ENCODE assay signal across 1 cellular context in the genomic region with DNA sequence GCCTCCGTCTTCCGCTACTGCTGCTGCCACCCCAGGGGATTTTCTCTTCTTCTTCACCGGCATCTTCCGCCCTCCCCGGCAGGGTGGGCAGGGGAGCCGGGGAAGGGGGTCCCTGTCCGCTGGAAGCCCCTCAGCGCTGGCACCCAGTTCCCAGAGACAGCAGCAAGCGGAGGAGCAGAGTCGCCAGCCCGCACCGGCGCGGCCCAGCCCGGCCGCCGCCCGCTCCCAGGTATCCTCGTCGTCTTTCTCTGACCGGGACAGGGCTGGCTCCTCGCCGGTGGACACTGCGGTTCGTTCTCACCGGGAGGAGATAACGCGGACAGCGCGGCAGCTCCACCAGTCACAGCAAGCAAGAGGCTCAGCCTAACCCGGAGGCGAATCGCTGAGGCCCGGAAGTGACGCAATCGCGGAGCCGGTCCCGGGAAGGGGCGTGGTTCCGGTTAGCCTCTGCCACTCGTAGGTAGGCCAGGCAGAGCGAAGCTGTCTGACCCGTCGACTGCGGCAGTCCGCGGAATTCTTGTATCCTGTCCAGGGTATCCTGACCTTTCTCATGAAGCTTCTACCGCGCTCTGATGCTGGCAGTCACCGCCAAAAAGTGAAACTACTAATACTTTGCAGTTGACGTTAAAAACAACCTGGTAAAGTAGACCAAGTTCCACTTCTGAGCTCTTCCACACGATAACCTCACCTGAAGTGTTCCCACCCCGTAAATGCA.
TF ChIP-seq lines count a peak whose summit lies in the region.

Gene DCUN1D5, minus strand, starts transcription at position 351 of the 715 bp plus-strand sequence. Its CDS starts 288 bp downstream, at position 63.

TF ChIP-seq in HepG2, 621 proteins besides CTCF, POLR2A, EP300 and RAD21 (continued from another document and continues in another):
- TF ChIP-seq TRIM22 (IDR thresholded peaks at IDR 0.05) = no peak
- no peak for TF ChIP-seq ZNF644 (CRISPR knock-in tag; IDR thresholded peaks at IDR 0.05; ENCODE audit: low read depth)
- TF ChIP-seq TFDP2 (CRISPR knock-in tag; IDR thresholded peaks at IDR 0.05) = peak; percentile 76
- no peak for TF ChIP-seq MAFF (IDR thresholded peaks at IDR 0.05; ENCODE audit: low read depth, low read length)
- TF ChIP-seq, protein P1, sequence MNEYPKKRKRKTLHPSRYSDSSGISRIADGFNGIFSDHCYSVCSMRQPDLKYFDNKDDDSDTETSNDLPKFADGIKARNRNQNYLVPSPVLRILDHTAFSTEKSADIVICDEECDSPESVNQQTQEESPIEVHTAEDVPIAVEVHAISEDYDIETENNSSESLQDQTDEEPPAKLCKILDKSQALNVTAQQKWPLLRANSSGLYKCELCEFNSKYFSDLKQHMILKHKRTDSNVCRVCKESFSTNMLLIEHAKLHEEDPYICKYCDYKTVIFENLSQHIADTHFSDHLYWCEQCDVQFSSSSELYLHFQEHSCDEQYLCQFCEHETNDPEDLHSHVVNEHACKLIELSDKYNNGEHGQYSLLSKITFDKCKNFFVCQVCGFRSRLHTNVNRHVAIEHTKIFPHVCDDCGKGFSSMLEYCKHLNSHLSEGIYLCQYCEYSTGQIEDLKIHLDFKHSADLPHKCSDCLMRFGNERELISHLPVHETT (CRISPR knock-in tag; conservative IDR thresholded peaks at IDR 0.05) = peak; percentile 96
- TF ChIP-seq ZNF574 (CRISPR knock-in tag; IDR thresholded peaks at IDR 0.05) = peak; percentile 93
- peak; percentile 73 for TF ChIP-seq HDAC2 (CRISPR knock-in tag; IDR thresholded peaks at IDR 0.05)
- TF ChIP-seq, protein P2, sequence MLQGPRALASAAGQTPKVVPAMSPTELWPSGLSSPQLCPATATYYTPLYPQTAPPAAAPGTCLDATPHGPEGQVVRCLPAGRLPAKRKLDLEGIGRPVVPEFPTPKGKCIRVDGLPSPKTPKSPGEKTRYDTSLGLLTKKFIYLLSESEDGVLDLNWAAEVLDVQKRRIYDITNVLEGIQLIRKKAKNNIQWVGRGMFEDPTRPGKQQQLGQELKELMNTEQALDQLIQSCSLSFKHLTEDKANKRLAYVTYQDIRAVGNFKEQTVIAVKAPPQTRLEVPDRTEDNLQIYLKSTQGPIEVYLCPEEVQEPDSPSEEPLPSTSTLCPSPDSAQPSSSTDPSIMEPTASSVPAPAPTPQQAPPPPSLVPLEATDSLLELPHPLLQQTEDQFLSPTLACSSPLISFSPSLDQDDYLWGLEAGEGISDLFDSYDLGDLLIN (CRISPR knock-in tag; IDR thresholded peaks at IDR 0.05; ENCODE audit: borderline replicate concordance) = no peak
- TF ChIP-seq ZNF562 (CRISPR knock-in tag; IDR thresholded peaks at IDR 0.05; ENCODE audit: borderline replicate concordance) = no peak
- TF ChIP-seq ZNF331 (CRISPR knock-in tag; IDR thresholded peaks at IDR 0.05) = peak; percentile 73; the same call in 1 of the 2 replicates
- TF ChIP-seq POLR2G (IDR thresholded peaks at IDR 0.05; ENCODE audit: low read depth, low read length) = peak; percentile 92
- no peak for TF ChIP-seq ARNT2 (CRISPR knock-in tag; IDR thresholded peaks at IDR 0.05; ENCODE audit: low read depth)
- no peak for TF ChIP-seq ZNF672 (CRISPR knock-in tag; IDR thresholded peaks at IDR 0.05)
- TF ChIP-seq ZNF44 (CRISPR knock-in tag; IDR thresholded peaks at IDR 0.05) = no peak
- no peak for TF ChIP-seq ZFP36L1 (CRISPR knock-in tag; IDR thresholded peaks at IDR 0.05)
- TF ChIP-seq, protein P3, sequence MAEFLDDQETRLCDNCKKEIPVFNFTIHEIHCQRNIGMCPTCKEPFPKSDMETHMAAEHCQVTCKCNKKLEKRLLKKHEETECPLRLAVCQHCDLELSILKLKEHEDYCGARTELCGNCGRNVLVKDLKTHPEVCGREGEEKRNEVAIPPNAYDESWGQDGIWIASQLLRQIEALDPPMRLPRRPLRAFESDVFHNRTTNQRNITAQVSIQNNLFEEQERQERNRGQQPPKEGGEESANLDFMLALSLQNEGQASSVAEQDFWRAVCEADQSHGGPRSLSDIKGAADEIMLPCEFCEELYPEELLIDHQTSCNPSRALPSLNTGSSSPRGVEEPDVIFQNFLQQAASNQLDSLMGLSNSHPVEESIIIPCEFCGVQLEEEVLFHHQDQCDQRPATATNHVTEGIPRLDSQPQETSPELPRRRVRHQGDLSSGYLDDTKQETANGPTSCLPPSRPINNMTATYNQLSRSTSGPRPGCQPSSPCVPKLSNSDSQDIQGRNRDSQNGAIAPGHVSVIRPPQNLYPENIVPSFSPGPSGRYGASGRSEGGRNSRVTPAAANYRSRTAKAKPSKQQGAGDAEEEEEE (CRISPR knock-in tag; IDR thresholded peaks at IDR 0.05; ENCODE audit: borderline replicate concordance) = no peak
- TF ChIP-seq MYC (CRISPR knock-in tag; IDR thresholded peaks at IDR 0.05; ENCODE audit: borderline replicate concordance) = peak; percentile 24
- no peak for TF ChIP-seq RORA (CRISPR knock-in tag; IDR thresholded peaks at IDR 0.05)
- no peak for TF ChIP-seq NFIC (IDR thresholded peaks at IDR 0.05; ENCODE audit: low read length)
- no peak for TF ChIP-seq SCMH1 (CRISPR knock-in tag; IDR thresholded peaks at IDR 0.05; ENCODE audit: borderline replicate concordance)
- TF ChIP-seq ZNF747 (CRISPR knock-in tag; IDR thresholded peaks at IDR 0.05; ENCODE audit: borderline replicate concordance) = peak; percentile 78; the same call in 1 of the 2 replicates
- no peak; the same call in 1 of the 2 replicates for TF ChIP-seq ZBTB7B (CRISPR knock-in tag; IDR thresholded peaks at IDR 0.05)
- no peak for TF ChIP-seq ZNF703 (CRISPR knock-in tag; IDR thresholded peaks at IDR 0.05; ENCODE audit: borderline replicate concordance)
- peak; percentile 76 for TF ChIP-seq ZFP91 (CRISPR knock-in tag; IDR thresholded peaks at IDR 0.05; ENCODE audit: borderline replicate concordance)
- no peak for TF ChIP-seq MBD4 (IDR thresholded peaks at IDR 0.05; ENCODE audit: borderline replicate concordance, low read length)
- peak; percentile 65; the same call in 1 of the 2 replicates for TF ChIP-seq ZNF446 (CRISPR knock-in tag; IDR thresholded peaks at IDR 0.05)
- TF ChIP-seq, protein P4, sequence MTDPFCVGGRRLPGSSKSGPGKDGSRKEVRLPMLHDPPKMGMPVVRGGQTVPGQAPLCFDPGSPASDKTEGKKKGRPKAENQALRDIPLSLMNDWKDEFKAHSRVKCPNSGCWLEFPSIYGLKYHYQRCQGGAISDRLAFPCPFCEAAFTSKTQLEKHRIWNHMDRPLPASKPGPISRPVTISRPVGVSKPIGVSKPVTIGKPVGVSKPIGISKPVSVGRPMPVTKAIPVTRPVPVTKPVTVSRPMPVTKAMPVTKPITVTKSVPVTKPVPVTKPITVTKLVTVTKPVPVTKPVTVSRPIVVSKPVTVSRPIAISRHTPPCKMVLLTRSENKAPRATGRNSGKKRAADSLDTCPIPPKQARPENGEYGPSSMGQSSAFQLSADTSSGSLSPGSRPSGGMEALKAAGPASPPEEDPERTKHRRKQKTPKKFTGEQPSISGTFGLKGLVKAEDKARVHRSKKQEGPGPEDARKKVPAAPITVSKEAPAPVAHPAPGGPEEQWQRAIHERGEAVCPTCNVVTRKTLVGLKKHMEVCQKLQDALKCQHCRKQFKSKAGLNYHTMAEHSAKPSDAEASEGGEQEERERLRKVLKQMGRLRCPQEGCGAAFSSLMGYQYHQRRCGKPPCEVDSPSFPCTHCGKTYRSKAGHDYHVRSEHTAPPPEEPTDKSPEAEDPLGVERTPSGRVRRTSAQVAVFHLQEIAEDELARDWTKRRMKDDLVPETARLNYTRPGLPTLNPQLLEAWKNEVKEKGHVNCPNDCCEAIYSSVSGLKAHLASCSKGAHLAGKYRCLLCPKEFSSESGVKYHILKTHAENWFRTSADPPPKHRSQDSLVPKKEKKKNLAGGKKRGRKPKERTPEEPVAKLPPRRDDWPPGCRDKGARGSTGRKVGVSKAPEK (CRISPR knock-in tag; IDR thresholded peaks at IDR 0.05; ENCODE audit: borderline replicate concordance) = no peak
- peak; percentile 96 for TF ChIP-seq KAT8 (CRISPR knock-in tag; IDR thresholded peaks at IDR 0.05)
- no peak for TF ChIP-seq NCOA2 (CRISPR knock-in tag; IDR thresholded peaks at IDR 0.05)
- no peak for TF ChIP-seq FOXK2 (IDR thresholded peaks at IDR 0.05)
- no peak for TF ChIP-seq NFE2 (CRISPR knock-in tag; IDR thresholded peaks at IDR 0.05)
- TF ChIP-seq PAXIP1 (CRISPR knock-in tag; conservative IDR thresholded peaks at IDR 0.05) = no peak; the same call in 1 of the 2 replicates
- TF ChIP-seq, protein P5, sequence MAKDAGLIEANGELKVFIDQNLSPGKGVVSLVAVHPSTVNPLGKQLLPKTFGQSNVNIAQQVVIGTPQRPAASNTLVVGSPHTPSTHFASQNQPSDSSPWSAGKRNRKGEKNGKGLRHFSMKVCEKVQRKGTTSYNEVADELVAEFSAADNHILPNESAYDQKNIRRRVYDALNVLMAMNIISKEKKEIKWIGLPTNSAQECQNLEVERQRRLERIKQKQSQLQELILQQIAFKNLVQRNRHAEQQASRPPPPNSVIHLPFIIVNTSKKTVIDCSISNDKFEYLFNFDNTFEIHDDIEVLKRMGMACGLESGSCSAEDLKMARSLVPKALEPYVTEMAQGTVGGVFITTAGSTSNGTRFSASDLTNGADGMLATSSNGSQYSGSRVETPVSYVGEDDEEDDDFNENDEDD (CRISPR knock-in tag; IDR thresholded peaks at IDR 0.05; ENCODE audit: borderline replicate concordance) = peak; percentile 70; the same call in 1 of the 2 replicates
- TF ChIP-seq ZNF83 (CRISPR knock-in tag; IDR thresholded peaks at IDR 0.05; ENCODE audit: borderline replicate concordance) = no peak
- TF ChIP-seq HMG20B (CRISPR knock-in tag; conservative IDR thresholded peaks at IDR 0.05) = 0 out of 2 replicates have a peak, but pooled peaks have one; percentile 36
- TF ChIP-seq NFATC3 (CRISPR knock-in tag; IDR thresholded peaks at IDR 0.05) = no peak
- no peak for TF ChIP-seq NKX3-1 (CRISPR knock-in tag; IDR thresholded peaks at IDR 0.05)
- TF ChIP-seq ZKSCAN1 (IDR thresholded peaks at IDR 0.05; ENCODE audit: low read length) = no peak
